ENCODE assay signal across 8 cellular contexts in the genomic region with DNA sequence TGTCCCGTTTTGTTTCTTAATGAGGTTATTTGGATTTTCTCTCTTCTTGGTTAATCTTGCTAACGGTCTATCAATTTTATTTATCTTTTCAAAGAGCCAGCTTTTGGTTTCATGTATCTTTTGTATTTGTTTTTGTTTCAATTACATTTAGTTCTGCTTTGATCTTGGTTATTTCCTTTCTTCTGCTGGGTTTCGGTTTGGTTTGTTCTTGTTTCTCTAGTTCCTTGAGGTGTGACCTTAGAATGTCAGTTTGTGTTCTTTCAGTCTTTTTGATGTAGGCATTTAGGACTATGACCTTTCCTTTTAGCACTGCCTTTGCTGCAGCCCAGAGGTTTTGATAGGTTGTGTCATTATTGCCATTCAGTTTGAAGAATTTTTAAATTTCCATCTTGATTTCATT. TPM values are rescaled to one million over a fixed set of nuclear protein-coding genes. Genes with fewer than 3 reads are reported as not detected.
A peak's percentile ranks its signal among the peaks of the same experiment; 100 is the strongest.
DNase-seq lines count a peak whose midpoint lies in the region; ATAC-seq, FAIRE-seq and TF ChIP-seq lines count a peak whose summit lies in the region.
"Not testable (repeated sequence)": the region's sequence is repeated elsewhere in the genome, so short reads cannot be mapped to it uniquely, and the experiment has no call there.

No MANE protein-coding gene starts in this region.

- not testable (repeated sequence) for DNase-seq in GM12891 (ENCODE audit: insufficient read length, low spot score); activated B cell treated with CpG ODN at 0.5 μM for 24 hours
- peak; percentile 16 for DNase-seq in NAMALWA (ENCODE audit: low spot score)
- DNase-seq in activated T-helper 1 cell treated with anti-CD3 and anti-CD28 coated beads, Interleukin-12 subunit alpha, Interleukin-12 subunit beta, Interleukin-2, Interleukin-4 antibody, amounts not matched to agents 30 ng/mL and 10 ng/mL and 1 ng/mL, durations not matched to agents 14 hours and 24 hours and 36 hours (ENCODE audit: low spot score), result peak; percentile 6
- DNase-seq in central memory CD4-positive, alpha-beta T cell, result peak; percentile 34
- peak; percentile 16 to 24 for DNase-seq in stimulated activated naive CD8-positive, alpha-beta T cell treated with anti-CD3 and anti-CD28 coated beads, Interleukin-15, amount 100 ng/mL, for 72 hours

- peak overlapping the region; percentile 73 for H3K4me3 Mint-ChIP-seq in activated B cell treated with CpG ODN at 0.5 μM for 24 hours
- peak overlapping the region; percentile 59 for H3K4me3 Mint-ChIP-seq in activated T-helper 1 cell treated with anti-CD3 and anti-CD28 coated beads, Interleukin-12 subunit alpha, Interleukin-12 subunit beta, Interleukin-2, Interleukin-4 antibody, amounts not matched to agents 30 ng/mL and 10 ng/mL and 1 ng/mL, durations not matched to agents 14 hours and 24 hours and 36 hours
- peak overlapping the region; percentile 77 to 82 for H3K4me3 Mint-ChIP-seq in stimulated activated naive CD8-positive, alpha-beta T cell treated with anti-CD3 and anti-CD28 coated beads, Interleukin-15, amount 100 ng/mL, for 72 hours

- not testable (repeated sequence) for ATAC-seq in activated B cell treated with CpG ODN at 0.5 μM for 24 hours (ENCODE audit: low read depth); stimulated activated naive CD8-positive, alpha-beta T cell treated with anti-CD3 and anti-CD28 coated beads, Interleukin-15, amount 100 ng/mL, for 72 hours

- peak; percentile 70 for FAIRE-seq in GM12891 (lab: Jason Lieb, UNC)

- intact Hi-C loops in activated B cell treated with CpG ODN at 0.5 μM for 24 hours (cut with micrococcal nuclease), result loop anchor here (1.0 to 5.0 kb wide), 2 partner anchors 143 to 272 kb away; a partner anchor contains a TSS
- intact Hi-C loops in activated T-helper 1 cell treated with anti-CD3 and anti-CD28 coated beads, Interleukin-12 subunit alpha, Interleukin-12 subunit beta, Interleukin-2, Interleukin-4 antibody, amounts not matched to agents 30 ng/mL and 10 ng/mL and 1 ng/mL, durations not matched to agents 14 hours and 24 hours and 36 hours (cut with micrococcal nuclease), result loop anchor here (1.0 to 5.0 kb wide), 6 partner anchors 20 to 272 kb away; a partner anchor contains a TSS

- not testable (repeated sequence) for H3K27ac ChIP-seq in BLaER1
- H3K27ac ChIP-seq in mucosa of rectum (ENCODE audit: low read depth in 2 of 2, low read length in 2 of 2), result peak overlapping the region; percentile 43 to 51

- peak overlapping the region; percentile 53 for H3K4me2 ChIP-seq in BLaER1

- not testable (repeated sequence) for H3K4me3 ChIP-seq in BLaER1; mucosa of rectum (ENCODE audit: low read length in 2 of 2)

- peaks cover 76% of the 10 kb centered on the region for H3K4me1 Mint-ChIP-seq in activated B cell treated with CpG ODN at 0.5 μM for 24 hours
- peaks cover 55% of the 10 kb centered on the region for H3K4me1 Mint-ChIP-seq in activated T-helper 1 cell treated with anti-CD3 and anti-CD28 coated beads, Interleukin-12 subunit alpha, Interleukin-12 subunit beta, Interleukin-2, Interleukin-4 antibody, amounts not matched to agents 30 ng/mL and 10 ng/mL and 1 ng/mL, durations not matched to agents 14 hours and 24 hours and 36 hours (ENCODE audit: low read depth)
- H3K4me1 Mint-ChIP-seq in stimulated activated naive CD8-positive, alpha-beta T cell treated with anti-CD3 and anti-CD28 coated beads, Interleukin-15, amount 100 ng/mL, for 72 hours, result peaks cover 60% of the 10 kb centered on the region

- not testable (repeated sequence) for H3K27me3 Mint-ChIP-seq in activated B cell treated with CpG ODN at 0.5 μM for 24 hours; activated T-helper 1 cell treated with anti-CD3 and anti-CD28 coated beads, Interleukin-12 subunit alpha, Interleukin-12 subunit beta, Interleukin-2, Interleukin-4 antibody, amounts not matched to agents 30 ng/mL and 10 ng/mL and 1 ng/mL, durations not matched to agents 14 hours and 24 hours and 36 hours (ENCODE audit: insufficient read depth); stimulated activated naive CD8-positive, alpha-beta T cell treated with anti-CD3 and anti-CD28 coated beads, Interleukin-15, amount 100 ng/mL, for 72 hours

- peaks cover 36% of the 10 kb centered on the region for H3K36me3 Mint-ChIP-seq in activated B cell treated with CpG ODN at 0.5 μM for 24 hours (ENCODE audit: low read depth)
- H3K36me3 Mint-ChIP-seq in activated T-helper 1 cell treated with anti-CD3 and anti-CD28 coated beads, Interleukin-12 subunit alpha, Interleukin-12 subunit beta, Interleukin-2, Interleukin-4 antibody, amounts not matched to agents 30 ng/mL and 10 ng/mL and 1 ng/mL, durations not matched to agents 14 hours and 24 hours and 36 hours (ENCODE audit: low read depth), result peaks cover 44% of the 10 kb centered on the region

- peak overlapping the region; percentile 92 for H3K27ac Mint-ChIP-seq in activated B cell treated with CpG ODN at 0.5 μM for 24 hours
- H3K27ac Mint-ChIP-seq in activated T-helper 1 cell treated with anti-CD3 and anti-CD28 coated beads, Interleukin-12 subunit alpha, Interleukin-12 subunit beta, Interleukin-2, Interleukin-4 antibody, amounts not matched to agents 30 ng/mL and 10 ng/mL and 1 ng/mL, durations not matched to agents 14 hours and 24 hours and 36 hours, result peak overlapping the region; percentile 74
- H3K27ac Mint-ChIP-seq in stimulated activated naive CD8-positive, alpha-beta T cell treated with anti-CD3 and anti-CD28 coated beads, Interleukin-15, amount 100 ng/mL, for 72 hours, result peak overlapping the region; percentile 86 to 95

- H3K9me3 Mint-ChIP-seq in activated B cell treated with CpG ODN at 0.5 μM for 24 hours, result peaks cover 16% of the 10 kb centered on the region
- H3K9me3 Mint-ChIP-seq in activated T-helper 1 cell treated with anti-CD3 and anti-CD28 coated beads, Interleukin-12 subunit alpha, Interleukin-12 subunit beta, Interleukin-2, Interleukin-4 antibody, amounts not matched to agents 30 ng/mL and 10 ng/mL and 1 ng/mL, durations not matched to agents 14 hours and 24 hours and 36 hours, result peaks cover 18% of the 10 kb centered on the region
- peaks cover 7 to 27% of the 10 kb centered on the region in 2 donors for H3K9me3 Mint-ChIP-seq in stimulated activated naive CD8-positive, alpha-beta T cell treated with anti-CD3 and anti-CD28 coated beads, Interleukin-15, amount 100 ng/mL, for 72 hours

- H3K9me3 ChIP-seq in BLaER1, result peaks cover 15% of the 10 kb centered on the region
- not testable (repeated sequence) for H3K9me3 ChIP-seq in mucosa of rectum (ENCODE audit: control insufficient read depth in 2 of 2, low read length in 2 of 2)

- H3K27me3 ChIP-seq in BLaER1; mucosa of rectum (ENCODE audit: control insufficient read depth in 2 of 2, insufficient read depth in 2 of 2, low read length in 2 of 2): not testable (repeated sequence)

- H3K9ac ChIP-seq in BLaER1; mucosa of rectum (ENCODE audit: low read depth in 1 of 2, low read length in 2 of 2): not testable (repeated sequence)

- H3K4me1 ChIP-seq in BLaER1, result peaks cover 12% of the 10 kb centered on the region
- not testable (repeated sequence) for H3K4me1 ChIP-seq in mucosa of rectum (ENCODE audit: control insufficient read depth in 2 of 2, insufficient read depth in 2 of 2, low read length in 2 of 2)

- H4K20me1 ChIP-seq in BLaER1, result not testable (repeated sequence)

- CTCF ChIA-PET in activated B cell treated with CpG ODN at 0.5 μM for 24 hours (lab: Charles Lee), result not testable (repeated sequence)

- POLR2A ChIA-PET in activated B cell treated with CpG ODN at 0.5 μM for 24 hours (lab: Charles Lee), result interaction anchor here (0.6 to 2.4 kb wide), 10 partner anchors 12 to 240 kb away, joined by 3 to 26 read pairs (median 4); a partner anchor contains a TSS

- H3K36me3 ChIP-seq in BLaER1, result peaks cover 68% of the 10 kb centered on the region
- H3K36me3 ChIP-seq in mucosa of rectum (ENCODE audit: control insufficient read depth in 2 of 2, insufficient read depth in 2 of 2, low read length in 2 of 2), result not testable (repeated sequence)

- not testable (repeated sequence) for TF ChIP-seq POLR2A in GM12891 (IDR thresholded peaks at IDR 0.05; ENCODE audit: low read depth, low read length)

- TF ChIP-seq CTCF in activated B cell treated with CpG ODN at 0.5 μM for 24 hours (IDR thresholded peaks at IDR 0.05), result not testable (repeated sequence)

RNA-seq across cellular contexts. Expression of a gene that starts 18.7 kb away (rescaled TPM):
- 2.9 TPM for polyA plus RNA-seq in GM12891 (2012; ENCODE audit: low read depth, missing spikeins)
- total RNA-seq in activated B cell treated with CpG ODN at 0.5 μM for 24 hours, result 4.4 and 4.7 TPM in 2 replicates
- 28.7 and 29.4 TPM in 2 replicates for total RNA-seq in activated T-helper 1 cell treated with anti-CD3 and anti-CD28 coated beads, Interleukin-12 subunit alpha, Interleukin-12 subunit beta, Interleukin-2, Interleukin-4 antibody, amounts not matched to agents 30 ng/mL and 10 ng/mL and 1 ng/mL, durations not matched to agents 14 hours and 24 hours and 36 hours

RNA-seq across cellular contexts. Expression of a gene that starts 20.0 kb away (rescaled TPM):
- 17.2 TPM for polyA plus RNA-seq in GM12891 (2012; ENCODE audit: low read depth, missing spikeins)
- total RNA-seq in activated B cell treated with CpG ODN at 0.5 μM for 24 hours, result 29.8 and 34.8 TPM in 2 replicates
- 22.7 and 24.0 TPM in 2 replicates for total RNA-seq in activated T-helper 1 cell treated with anti-CD3 and anti-CD28 coated beads, Interleukin-12 subunit alpha, Interleukin-12 subunit beta, Interleukin-2, Interleukin-4 antibody, amounts not matched to agents 30 ng/mL and 10 ng/mL and 1 ng/mL, durations not matched to agents 14 hours and 24 hours and 36 hours
